ENCODE assay signal across 1 cellular context in genomic region chr1:47992720-47993119, GRCh38.
TF ChIP-seq lines count a peak whose summit lies in the region.

No MANE protein-coding gene starts in this region.

TF ChIP-seq in HEK293, 187 proteins besides CTCF, POLR2A, EP300 and RAD21 (continued from another document):
- TF ChIP-seq ZNF362 (tag by site-specific recombination; IDR thresholded peaks at IDR 0.05) (no peak), ZNF747 (tag by site-specific recombination; IDR thresholded peaks at IDR 0.05) (no peak), ZNF560 (tag by site-specific recombination; IDR thresholded peaks at IDR 0.05; ENCODE audit: borderline replicate concordance) (no peak), GLIS2 (tag by site-specific recombination; IDR thresholded peaks at IDR 0.05) (no peak), ZNF311 (tag by site-specific recombination; IDR thresholded peaks at IDR 0.05; ENCODE audit: borderline replicate concordance) (no peak), ZNF707 (tag by site-specific recombination; IDR thresholded peaks at IDR 0.05) (no peak), ZNF112 (tag by site-specific recombination; IDR thresholded peaks at IDR 0.05) (no peak), ZFP3 (tag by site-specific recombination; IDR thresholded peaks at IDR 0.05; ENCODE audit: low read depth) (no peak), ZNF37A (tag by site-specific recombination; IDR thresholded peaks at IDR 0.05) (no peak), ZNF18 (tag by site-specific recombination; IDR thresholded peaks at IDR 0.05) (no peak), ZNF292 (tag by site-specific recombination; IDR thresholded peaks at IDR 0.05; ENCODE audit: borderline replicate concordance, low read depth) (no peak), ZSCAN23 (tag by site-specific recombination; IDR thresholded peaks at IDR 0.05) (no peak), ZNF175 (tag by site-specific recombination; IDR thresholded peaks at IDR 0.05) (no peak), ZNF639 (tag by site-specific recombination; IDR thresholded peaks at IDR 0.05) (no peak), ZEB2 (tag by site-specific recombination; IDR thresholded peaks at IDR 0.05) (peak; percentile 38; the same call in 1 of the 2 replicates), ZNF624 (tag by site-specific recombination; IDR thresholded peaks at IDR 0.05) (no peak), HOXD13 (CRISPR knock-in tag; IDR thresholded peaks at IDR 0.05; ENCODE audit: borderline replicate concordance) (no peak), ZNF155 (tag by site-specific recombination; IDR thresholded peaks at IDR 0.05) (no peak), SP7 (tag by site-specific recombination; IDR thresholded peaks at IDR 0.05) (peak; percentile 39; the same call in 1 of the 2 replicates), ZNF426 (tag by site-specific recombination; IDR thresholded peaks at IDR 0.05) (no peak), SP2 (tag by site-specific recombination; IDR thresholded peaks at IDR 0.05) (0 out of 2 replicates have a peak, but pooled peaks have one; percentile 7), PRDM4 (tag by site-specific recombination; IDR thresholded peaks at IDR 0.05) (peak; percentile 73; the same call in 1 of the 2 replicates), ZNF174 (tag by site-specific recombination; IDR thresholded peaks at IDR 0.05) (no peak), ZNF621 (tag by site-specific recombination; IDR thresholded peaks at IDR 0.05) (no peak)
TF ChIP-seq in HEK293: peak in this region for 27.
